In the genomic region with DNA sequence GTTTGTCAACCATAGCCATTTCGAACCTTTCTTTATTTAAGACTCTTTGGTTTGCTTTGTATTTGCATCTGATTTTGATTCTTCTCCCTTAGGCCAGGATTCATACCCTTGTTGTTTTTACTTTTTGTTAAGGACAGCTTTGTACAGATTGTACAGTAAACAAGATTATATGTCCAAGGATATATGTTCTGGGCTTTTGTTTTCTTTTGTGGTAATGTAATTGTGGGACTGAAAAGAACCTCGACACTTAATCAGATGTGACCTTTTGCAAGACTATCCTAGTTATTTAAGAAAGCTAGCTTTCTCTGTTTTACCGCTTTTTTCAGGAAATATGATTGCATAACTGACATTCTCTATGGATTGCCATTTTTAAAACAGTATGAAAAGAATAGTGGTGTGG, we compare ENCODE assay signal across 18 cellular contexts.
"Had no signal": no experiment of that assay in that cellular context is flagged by ENCODE, and none has a peak within 500 bp of the region (broad histone marks: within the 10 kb centered on the region; RNA-seq: fewer than 3 reads in every experiment).

No MANE protein-coding gene starts in this region.

- DNase-seq: effector CD8-positive, alpha-beta T cell; endodermal cell; foreskin melanocyte; hypothalamus; immature natural killer cell; left ventricle myocardium superior; mesenchymal stem cell; mucosa of descending colon; naive B cell; pancreas; stimulated activated CD4-positive, alpha-beta T cell treated with anti-CD3 and anti-CD28 coated beads, Interleukin-2, amount 100 ng/mL, for 24 hours; stimulated activated CD4-positive, alpha-beta T cell treated with anti-CD3 and anti-CD28 coated beads, Interleukin-4, amount 100 ng/mL, for 24 hours; stimulated activated naive CD4-positive, alpha-beta T cell treated with Interleukin-2 at 50 U/mL for 16 hours; stomach; thyroid gland; trophoblast cell had no signal

- H3K4me3 ChIP-seq: lung, mucosa of descending colon, pancreas, stomach, thyroid gland, vagina had no signal
